Comparison of ENCODE assay signal across 17 cellular contexts in genomic region chr14:46279776-46280175, GRCh38.
DNase-seq lines count a peak whose midpoint lies in the region; ATAC-seq and TF ChIP-seq lines count a peak whose summit lies in the region.
"Had no signal": no experiment of that assay in that cellular context is flagged by ENCODE, and none has a peak within 500 bp of the region (broad histone marks: within the 10 kb centered on the region; RNA-seq: fewer than 3 reads in every experiment).

No MANE protein-coding gene starts in this region.

- H3K79me1 ChIP-seq in mesendoderm (ENCODE audit: low read length) = no peaks in the 10 kb centered on the region

- no peak overlapping the region for H3K4me3 ChIP-seq in BLaER1
- H3K4me3 ChIP-seq in mesendoderm (ENCODE audit: low read length) = no peak overlapping the region
- H3K4me3 ChIP-seq: GM23248 had no signal

- no peak overlapping the region for H3K27ac ChIP-seq in BLaER1
- no peak overlapping the region for H3K27ac ChIP-seq in mesendoderm (ENCODE audit: low read depth, low read length)
- H3K27ac ChIP-seq: GM23248 had no signal

- H4K8ac ChIP-seq in mesendoderm (ENCODE audit: low read depth, low read length) = no peak overlapping the region

- H3K4ac ChIP-seq in mesendoderm (ENCODE audit: low read depth, low read length) = no peak overlapping the region

- DNase-seq in OCI-M1 (lab: John Stamatoyannopoulos, UW) (peak; percentile 33), endothelial cell (ENCODE audit: low spot score) (no peak), mesendoderm (no peak)
- DNase-seq in activated naive CD4-positive, alpha-beta T cell (lab: John Stamatoyannopoulos, UW) = no peak
- DNase-seq: ACHN; C1 segment of cervical spinal cord; CD4-positive, alpha-beta T cell; DMS153; DMS79 treated with DMSO at 0.1 percent for 48 hours; EL; GDM1; GM23248; H7 had no signal

- no peak for TF ChIP-seq CTCF in endothelial cell (IDR thresholded peaks at IDR 0.05; ENCODE audit: unreplicated experiment)

- H3K36me3 Mint-ChIP-seq in endothelial cell (ENCODE audit: low read depth, unreplicated experiment) = no peaks in the 10 kb centered on the region
- H3K36me3 Mint-ChIP-seq: IgD-negative memory B cell had no signal

- H3K27ac Mint-ChIP-seq in endothelial cell (ENCODE audit: unreplicated experiment) = peak overlapping the region; percentile 4
- H3K27ac Mint-ChIP-seq: CD4-positive, alpha-beta T cell; IgD-negative memory B cell had no signal

- peaks cover 14% of the 10 kb centered on the region for H3K4me1 Mint-ChIP-seq in endothelial cell (ENCODE audit: unreplicated experiment)
- H3K4me1 Mint-ChIP-seq: IgD-negative memory B cell had no signal

- H3K36me3 ChIP-seq in BLaER1 = no peaks in the 10 kb centered on the region
- H3K36me3 ChIP-seq in mesendoderm (ENCODE audit: control insufficient read depth, insufficient read depth, low read length) = no peaks in the 10 kb centered on the region

- no peak overlapping the region for H2BK5ac ChIP-seq in mesendoderm (ENCODE audit: low read length)

- ATAC-seq in HG03442 (IDR thresholded peaks at IDR 0.05; ENCODE audit: unreplicated experiment) (peak; percentile 63), GM18511 (IDR thresholded peaks at IDR 0.05; ENCODE audit: unreplicated experiment) (no peak)

- no peaks in the 10 kb centered on the region for H3K9me3 Mint-ChIP-seq in endothelial cell (ENCODE audit: unreplicated experiment)

- H3K4me2 ChIP-seq in BLaER1 = peak overlapping the region; percentile 35; the same call in 1 of the 2 replicates
- H3K4me2 ChIP-seq in mesendoderm (ENCODE audit: low read length) = no peak overlapping the region

- H3K27me3 Mint-ChIP-seq in endothelial cell (ENCODE audit: unreplicated experiment) = peaks cover 1% of the 10 kb centered on the region
- H3K27me3 Mint-ChIP-seq: CD4-positive, alpha-beta T cell; IgD-negative memory B cell had no signal

- no peak overlapping the region for H2BK120ac ChIP-seq in mesendoderm (ENCODE audit: low read depth, low read length)

- H4K20me1 ChIP-seq in BLaER1 = no peaks in the 10 kb centered on the region

- H3K9ac ChIP-seq in BLaER1 = no peak overlapping the region
- no peak overlapping the region for H3K9ac ChIP-seq in mesendoderm (ENCODE audit: low read length)
- H3K9ac ChIP-seq: GM23248 had no signal

- no peak overlapping the region for H3K18ac ChIP-seq in mesendoderm (ENCODE audit: low read length)

- H3K9me3 ChIP-seq in BLaER1 = no peaks in the 10 kb centered on the region

- no peak overlapping the region for H3K56ac ChIP-seq in mesendoderm (ENCODE audit: low read length)

- H3K79me2 ChIP-seq in mesendoderm (ENCODE audit: control insufficient read depth, insufficient read depth, low read length) = no peaks in the 10 kb centered on the region

- H2BK15ac ChIP-seq in mesendoderm (replicated peaks; ENCODE audit: low read depth) = no peak overlapping the region

- no peak overlapping the region for H2AK5ac ChIP-seq in mesendoderm (ENCODE audit: low read length)

- no CpG with 5 or more reads among the region's 1 CpG for WGBS in mesendoderm (ENCODE audit: extremely low coverage, insufficient coverage, low lambda C conversion rate)

- no peak overlapping the region for H3K23ac ChIP-seq in mesendoderm (ENCODE audit: low read length)

- no peak overlapping the region for H3K4me3 Mint-ChIP-seq in endothelial cell (ENCODE audit: unreplicated experiment)
- H3K4me3 Mint-ChIP-seq: CD4-positive, alpha-beta T cell; IgD-negative memory B cell had no signal

- H3K27me3 ChIP-seq in BLaER1 (no peaks in the 10 kb centered on the region), mesendoderm (ENCODE audit: insufficient read depth, low read length, poor library complexity) (no peaks in the 10 kb centered on the region)

- H4K5ac ChIP-seq in mesendoderm (ENCODE audit: low read length) = no peak overlapping the region

- H3K4me1 ChIP-seq in BLaER1 = peaks cover 7% of the 10 kb centered on the region
- H3K4me1 ChIP-seq in mesendoderm (ENCODE audit: control insufficient read depth, low read depth, low read length) = no peaks in the 10 kb centered on the region
